ENCODE assay signal across 1 cellular context in the genomic region with DNA sequence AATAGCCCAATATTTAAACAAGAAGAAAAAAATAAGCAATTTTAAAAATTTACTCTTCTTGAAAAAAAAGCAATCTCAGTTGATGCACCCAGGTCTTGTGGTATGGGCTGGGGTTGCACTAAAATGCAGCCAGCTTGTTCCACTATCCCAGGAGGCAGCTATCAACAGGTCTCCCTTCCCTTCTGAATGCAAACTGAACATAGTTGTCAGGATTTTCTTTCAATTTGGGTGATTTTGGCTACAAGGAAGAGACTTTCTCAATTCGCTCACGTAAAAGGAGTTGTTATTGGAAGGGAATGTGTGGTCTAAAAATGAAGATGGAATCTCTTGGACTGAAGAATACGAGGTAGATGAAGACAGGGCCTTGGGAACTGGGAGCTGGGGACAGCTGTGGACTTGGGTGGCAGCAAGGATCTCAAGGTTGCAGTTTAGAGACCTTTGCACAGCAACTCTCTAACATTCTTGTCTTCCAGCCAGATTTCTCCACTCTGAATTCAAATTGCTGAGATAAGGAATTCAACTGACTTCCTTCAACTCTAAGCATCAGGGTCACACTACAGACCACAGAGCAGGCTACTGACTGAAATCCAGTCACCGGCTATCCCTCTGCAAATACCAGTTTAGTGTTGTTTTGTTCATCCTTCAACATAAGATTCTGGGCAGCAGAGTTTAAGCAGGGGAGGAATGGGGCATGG.
TF ChIP-seq lines count a peak whose summit lies in the region.

No MANE protein-coding gene starts in this region.

TF ChIP-seq in IMR-90, 13 proteins besides CTCF, POLR2A, EP300 and RAD21 (continued from another document):
- no peak for TF ChIP-seq BHLHE40 (IDR thresholded peaks at IDR 0.05; ENCODE audit: low read depth, low read length)
- TF ChIP-seq, protein P1, sequence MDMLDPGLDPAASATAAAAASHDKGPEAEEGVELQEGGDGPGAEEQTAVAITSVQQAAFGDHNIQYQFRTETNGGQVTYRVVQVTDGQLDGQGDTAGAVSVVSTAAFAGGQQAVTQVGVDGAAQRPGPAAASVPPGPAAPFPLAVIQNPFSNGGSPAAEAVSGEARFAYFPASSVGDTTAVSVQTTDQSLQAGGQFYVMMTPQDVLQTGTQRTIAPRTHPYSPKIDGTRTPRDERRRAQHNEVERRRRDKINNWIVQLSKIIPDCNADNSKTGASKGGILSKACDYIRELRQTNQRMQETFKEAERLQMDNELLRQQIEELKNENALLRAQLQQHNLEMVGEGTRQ (IDR thresholded peaks at IDR 0.05; ENCODE audit: low read depth, low read length): no peak
- TF ChIP-seq MXI1 (IDR thresholded peaks at IDR 0.05; ENCODE audit: borderline replicate concordance, low read depth, low read length): no peak
- TF ChIP-seq CHD1 (IDR thresholded peaks at IDR 0.05; ENCODE audit: low read depth, low read length): no peak
- no peak for TF ChIP-seq MAFK (IDR thresholded peaks at IDR 0.05; ENCODE audit: low read depth, low read length)
- TF ChIP-seq NFE2L2 (IDR thresholded peaks at IDR 0.05; ENCODE audit: low read depth, low read length): no peak
- TF ChIP-seq SMC3 (IDR thresholded peaks at IDR 0.05; ENCODE audit: low read depth, low read length): no peak
- TF ChIP-seq RCOR1 (IDR thresholded peaks at IDR 0.05; ENCODE audit: insufficient replicate concordance, low read length): no peak
- TF ChIP-seq, protein P2, sequence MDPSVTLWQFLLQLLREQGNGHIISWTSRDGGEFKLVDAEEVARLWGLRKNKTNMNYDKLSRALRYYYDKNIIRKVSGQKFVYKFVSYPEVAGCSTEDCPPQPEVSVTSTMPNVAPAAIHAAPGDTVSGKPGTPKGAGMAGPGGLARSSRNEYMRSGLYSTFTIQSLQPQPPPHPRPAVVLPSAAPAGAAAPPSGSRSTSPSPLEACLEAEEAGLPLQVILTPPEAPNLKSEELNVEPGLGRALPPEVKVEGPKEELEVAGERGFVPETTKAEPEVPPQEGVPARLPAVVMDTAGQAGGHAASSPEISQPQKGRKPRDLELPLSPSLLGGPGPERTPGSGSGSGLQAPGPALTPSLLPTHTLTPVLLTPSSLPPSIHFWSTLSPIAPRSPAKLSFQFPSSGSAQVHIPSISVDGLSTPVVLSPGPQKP (IDR thresholded peaks at IDR 0.05; ENCODE audit: borderline replicate concordance, low read depth, low read length): no peak
